In the genomic region with DNA sequence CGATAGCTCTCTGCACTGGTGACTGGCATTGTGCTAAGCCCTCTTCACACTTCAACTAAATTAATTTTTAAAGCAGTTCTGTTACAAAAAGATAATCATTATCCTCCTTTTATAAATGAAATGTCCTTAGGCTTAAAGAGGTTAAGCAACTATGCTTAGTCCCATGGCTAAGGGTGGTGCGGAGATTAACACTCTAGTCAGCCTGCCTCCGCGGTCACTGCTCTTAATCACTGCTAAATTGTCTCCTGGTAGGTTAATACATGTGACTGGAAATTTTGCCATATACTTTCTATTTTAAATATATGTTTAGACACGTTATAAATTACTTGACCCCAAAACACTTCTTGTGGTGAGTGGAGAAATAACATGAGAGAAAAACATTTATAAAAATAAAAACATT, we compare ENCODE assay signal across 25 cellular contexts.
"Had no signal": no experiment of that assay in that cellular context is flagged by ENCODE, and none has a peak within 500 bp of the region (broad histone marks: within the 10 kb centered on the region; RNA-seq: fewer than 3 reads in every experiment).

No MANE protein-coding gene starts in this region.

- ATAC-seq: naive thymus-derived CD8-positive, alpha-beta T cell; natural killer cell treated with Interleukin-12 subunit alpha and Interleukin-12 subunit beta and Interleukin-15 and Interleukin-18, amount 100 ng/mL, for 72 hours; pancreas; right cardiac atrium; right lobe of liver; stimulated activated effector memory CD8-positive, alpha-beta T cell treated with anti-CD3 and anti-CD28 coated beads, Interleukin-12 subunit alpha, Interleukin-12 subunit beta, amount 100 ng/mL, for 72 hours; stimulated activated naive B cell treated with anti-CD40 and anti-IgM and Interleukin-4, amounts not matched to agents 10 μg/mL and 1 μg/mL and 100 μg/mL, for 72 hours; upper lobe of right lung had no signal

- DNase-seq: naive thymus-derived CD8-positive, alpha-beta T cell; nephron progenitor cell; nucleus accumbens; pancreas; retina; right cardiac atrium; right lobe of liver; sigmoid colon; small intestine; stimulated activated CD4-positive, alpha-beta T cell treated with anti-CD3 and anti-CD28 coated beads, Interleukin-15, amount 100 ng/mL, for 24 hours; stimulated activated CD4-positive, alpha-beta T cell treated with anti-CD3 and anti-CD28 coated beads, Interleukin-2, amount 100 ng/mL, for 24 hours; stimulated activated CD4-positive, alpha-beta T cell treated with anti-CD3 and anti-CD28 coated beads, Interleukin-2, amount 100 ng/mL, for 48 hours; stimulated activated CD4-positive, alpha-beta T cell treated with anti-CD3 and anti-CD28 coated beads, Interleukin-4, amount 100 ng/mL, for 24 hours; stimulated activated naive B cell treated with anti-CD40 and anti-IgM and Interleukin-4, amounts not matched to agents 10 μg/mL and 1 μg/mL and 100 μg/mL, for 72 hours; stimulated activated naive CD4-positive, alpha-beta T cell treated with Interleukin-2 at 50 U/mL for 16 hours; stomach; thyroid gland; upper lobe of right lung; uterus had no signal

- H3K9me3 ChIP-seq: neutrophil, pancreas, prostate gland, right lobe of liver, sigmoid colon, thyroid gland, upper lobe of right lung, uterus had no signal

- H3K36me3 ChIP-seq: neutrophil, pancreas, prostate gland, right lobe of liver, sigmoid colon, stomach, thoracic aorta, thyroid gland, tibial nerve, upper lobe of right lung, uterus had no signal

- H3K27me3 ChIP-seq: neutrophil, pancreas, right lobe of liver, sigmoid colon, stomach, thyroid gland, tibial nerve, upper lobe of right lung, uterus had no signal

- H3K27ac ChIP-seq: neutrophil, pancreas, prostate gland, right lobe of liver, sigmoid colon, stomach, thoracic aorta, thyroid gland, tibial nerve, upper lobe of right lung, uterus had no signal

- H3K4me3 ChIP-seq: pancreas, prostate gland, right lobe of liver, sigmoid colon, stomach, thoracic aorta, thyroid gland, tibial nerve, upper lobe of right lung, uterus had no signal

- FAIRE-seq: small intestine had no signal
